ENCODE assay signal across 17 cellular contexts in genomic region chr2:101718479-101718878, GRCh38. TPM values are rescaled to one million over a fixed set of nuclear protein-coding genes. Genes with fewer than 3 reads are reported as not detected.
A peak's percentile ranks its signal among the peaks of the same experiment; 100 is the strongest.
DNase-seq lines count a peak whose midpoint lies in the region; ATAC-seq, FAIRE-seq and TF ChIP-seq lines count a peak whose summit lies in the region.
"Had no signal": no experiment of that assay in that cellular context is flagged by ENCODE, and none has a peak within 500 bp of the region (broad histone marks: within the 10 kb centered on the region; RNA-seq: fewer than 3 reads in every experiment).

No MANE protein-coding gene starts in this region.

- peak overlapping the region; percentile 12; the same call in 1 of the 2 replicates for H3K4me2 ChIP-seq in PC-3 (ENCODE audit: low read length)
- peak overlapping the region; percentile 15 for H3K4me2 ChIP-seq in astrocyte (ENCODE audit: low read length)

- H3K9me3 Mint-ChIP-seq in activated T-cell treated with anti-CD3 and anti-CD28 coated beads, Interleukin-2, amount 50 U/mL, for 24 hours, result peaks cover 15% of the 10 kb centered on the region
- H3K9me3 Mint-ChIP-seq in astrocyte (ENCODE audit: unreplicated experiment), result peaks cover 3% of the 10 kb centered on the region
- no peaks in the 10 kb centered on the region for H3K9me3 Mint-ChIP-seq in osteocyte (ENCODE audit: unreplicated experiment)

- 0 out of 2 replicates have a peak overlapping the region, but pooled peaks have one; percentile 9 for H3K27ac ChIP-seq in PC-3 (ENCODE audit: low read length)
- no peak overlapping the region for H3K27ac ChIP-seq in astrocyte (ENCODE audit: low read depth, low read length)
- no peak overlapping the region for H3K27ac ChIP-seq in vagina
- H3K27ac ChIP-seq: SK-N-MC had no signal

- H3K4me1 ChIP-seq in PC-3 (ENCODE audit: insufficient read depth, low read length) (peaks cover 23% of the 10 kb centered on the region), astrocyte (ENCODE audit: insufficient read depth, low read length) (peaks cover 19% of the 10 kb centered on the region), vagina (peaks cover 65% of the 10 kb centered on the region)

- no peak for TF ChIP-seq CTCF in PC-3 (conservative IDR thresholded peaks at IDR 0.05; ENCODE audit: low read depth, low read length)
- no peak for TF ChIP-seq CTCF in astrocyte (IDR thresholded peaks at IDR 0.05; ENCODE audit: insufficient read depth, low read depth, low read length)
- no peak for TF ChIP-seq CTCF in osteocyte (IDR thresholded peaks at IDR 0.05)
- no peak for TF ChIP-seq CTCF in vagina (IDR thresholded peaks at IDR 0.05)

- CTCF ChIA-PET in PC-3 (lab: Charles Lee), result no interaction called here

- H3K27ac Mint-ChIP-seq in activated T-cell treated with anti-CD3 and anti-CD28 coated beads, Interleukin-2, amount 50 U/mL, for 24 hours, result peak overlapping the region; percentile 96
- H3K27ac Mint-ChIP-seq in astrocyte (ENCODE audit: unreplicated experiment) (no peak overlapping the region), osteocyte (ENCODE audit: unreplicated experiment) (peak overlapping the region; percentile 81)
- H3K27ac Mint-ChIP-seq: nephron progenitor cell had no signal

- no peaks in the 10 kb centered on the region for H3K27me3 ChIP-seq in PC-3 (ENCODE audit: low read length)
- H3K27me3 ChIP-seq in astrocyte (ENCODE audit: insufficient read depth, low read length), result no peaks in the 10 kb centered on the region
- no peaks in the 10 kb centered on the region for H3K27me3 ChIP-seq in vagina
- H3K27me3 ChIP-seq: tibial nerve had no signal

- H3K9ac ChIP-seq in PC-3 (ENCODE audit: low read length), result no peak overlapping the region
- no peak overlapping the region for H3K9ac ChIP-seq in astrocyte (ENCODE audit: low read length)

- H4K20me1 ChIP-seq in PC-3 (ENCODE audit: low read length) (peaks cover 55% of the 10 kb centered on the region), astrocyte (ENCODE audit: insufficient read depth, low read length) (peaks cover 93% of the 10 kb centered on the region)

- H3F3A ChIP-seq in PC-3 (ENCODE audit: low read length, unreplicated experiment), result no peaks in the 10 kb centered on the region

- H3K4me3 Mint-ChIP-seq in activated T-cell treated with anti-CD3 and anti-CD28 coated beads, Interleukin-2, amount 50 U/mL, for 24 hours, result peak overlapping the region; percentile 41
- no peak overlapping the region for H3K4me3 Mint-ChIP-seq in astrocyte (ENCODE audit: unreplicated experiment)
- H3K4me3 Mint-ChIP-seq in osteocyte (ENCODE audit: unreplicated experiment), result no peak overlapping the region
- H3K4me3 Mint-ChIP-seq: nephron progenitor cell had no signal

- peaks cover 39% of the 10 kb centered on the region for H3K36me3 Mint-ChIP-seq in activated T-cell treated with anti-CD3 and anti-CD28 coated beads, Interleukin-2, amount 50 U/mL, for 24 hours (ENCODE audit: low read depth)
- H3K36me3 Mint-ChIP-seq in astrocyte (ENCODE audit: low read depth, unreplicated experiment) (peaks cover 24% of the 10 kb centered on the region), osteocyte (ENCODE audit: unreplicated experiment) (peaks cover 8% of the 10 kb centered on the region)

- H3K4me1 Mint-ChIP-seq in activated T-cell treated with anti-CD3 and anti-CD28 coated beads, Interleukin-2, amount 50 U/mL, for 24 hours (ENCODE audit: low read depth), result peaks cover 91% of the 10 kb centered on the region
- peaks cover 19% of the 10 kb centered on the region for H3K4me1 Mint-ChIP-seq in astrocyte (ENCODE audit: low read depth, unreplicated experiment)
- H3K4me1 Mint-ChIP-seq in osteocyte (ENCODE audit: unreplicated experiment), result peaks cover 44% of the 10 kb centered on the region

- BruUV-seq in PC-3 (replicated peaks; lab: Mats Ljungman, UMichigan), result no TSS peak

- TF ChIP-seq POLR2A in vagina (IDR thresholded peaks at IDR 0.05), result no peak

- intact Hi-C loops in PC-3 (cut with micrococcal nuclease), result no loop called here
- intact Hi-C loops in vagina (cut with DNase I), result no loop called here

- H3K4me3 ChIP-seq in PC-3 (ENCODE audit: low read length) (no peak overlapping the region), astrocyte (ENCODE audit: insufficient read depth, low read depth, low read length) (no peak overlapping the region), vagina (no peak overlapping the region)
- H3K4me3 ChIP-seq: SK-N-MC, tibial nerve had no signal

- no peak for ATAC-seq in PC-3
- no peak for ATAC-seq in GM21825 (IDR thresholded peaks at IDR 0.05; ENCODE audit: unreplicated experiment)
- ATAC-seq in GM21576 (IDR thresholded peaks at IDR 0.05; ENCODE audit: unreplicated experiment), result no peak

- FAIRE-seq in astrocyte (lab: Jason Lieb, UNC), result no peak
- FAIRE-seq: D721Med, GM18507 had no signal

- peaks cover 99% of the 10 kb centered on the region for H3K79me2 ChIP-seq in PC-3 (ENCODE audit: low read length)
- H3K79me2 ChIP-seq in astrocyte (ENCODE audit: insufficient read depth, low read length), result peaks cover 99% of the 10 kb centered on the region

- H3K27me3 Mint-ChIP-seq in activated T-cell treated with anti-CD3 and anti-CD28 coated beads, Interleukin-2, amount 50 U/mL, for 24 hours, result no peaks in the 10 kb centered on the region
- H3K27me3 Mint-ChIP-seq in astrocyte (ENCODE audit: low read depth, unreplicated experiment), result no peaks in the 10 kb centered on the region
- no peaks in the 10 kb centered on the region for H3K27me3 Mint-ChIP-seq in osteocyte (ENCODE audit: unreplicated experiment)
- H3K27me3 Mint-ChIP-seq: brain had no signal

- DNase-seq in activated T-cell treated with anti-CD3 and anti-CD28 coated beads, Interleukin-2, amount 50 U/mL, for 24 hours, result no peak
- DNase-seq in activated T-cell treated with anti-CD3 and anti-CD28 coated beads for 4 hours, result no peak
- DNase-seq in PC-3, result no peak
- no peak for DNase-seq in astrocyte (ENCODE audit: low read depth)
- DNase-seq in osteocyte (ENCODE audit: extremely low spot score, unreplicated experiment), result no peak
- DNase-seq in vagina (ENCODE audit: extremely low spot score in 2 of 2), result no peak
- DNase-seq: NCI-H1694 treated with DMSO at 0.1 percent for 48 hours, NCI-H446, nephron progenitor cell, retina had no signal

- H3K9me2 ChIP-seq in PC-3 (replicated peaks; ENCODE audit: low read length), result no peaks in the 10 kb centered on the region

- H3K9me3 ChIP-seq in PC-3 (ENCODE audit: low read length), result no peaks in the 10 kb centered on the region
- H3K9me3 ChIP-seq in astrocyte (ENCODE audit: insufficient read depth, low read depth, low read length), result no peaks in the 10 kb centered on the region
- H3K9me3 ChIP-seq in vagina, result no peaks in the 10 kb centered on the region
- H3K9me3 ChIP-seq: tibial nerve had no signal

- H2AFZ ChIP-seq in PC-3 (ENCODE audit: low read length), result no peak overlapping the region
- H2AFZ ChIP-seq in astrocyte (ENCODE audit: low read depth, low read length), result no peak overlapping the region

- POLR2A ChIA-PET in PC-3 (lab: Charles Lee; ENCODE audit: unreplicated experiment), result no interaction called here

- H3K36me3 ChIP-seq in PC-3 (ENCODE audit: low read depth, low read length), result peaks cover 27% of the 10 kb centered on the region
- peaks cover 2% of the 10 kb centered on the region for H3K36me3 ChIP-seq in astrocyte (ENCODE audit: insufficient read depth, low read length)
- H3K36me3 ChIP-seq in vagina, result no peaks in the 10 kb centered on the region
- H3K36me3 ChIP-seq: tibial nerve had no signal

RNA-seq across cellular contexts. Expression of gene MAP4K4, which starts 21.0 kb away (rescaled TPM):
- total RNA-seq in PC-3 (2014; rRNA removed) (133 and 167 TPM in 2 replicates), astrocyte (204 and 231 TPM in 2 replicates), osteocyte (123 and 126 TPM in 2 replicates), vagina (75.9 TPM)
